Comparison of ENCODE assay signal across 8 cellular contexts in genomic region chr15:52178765-52179164, GRCh38. TPM values are rescaled to one million over a fixed set of nuclear protein-coding genes. Genes with fewer than 3 reads are reported as not detected.
A peak's percentile ranks its signal among the peaks of the same experiment; 100 is the strongest.
DNase-seq lines count a peak whose midpoint lies in the region; ATAC-seq and TF ChIP-seq lines count a peak whose summit lies in the region.

No MANE protein-coding gene starts in this region.

- peaks cover 21% of the 10 kb centered on the region for H3K4me1 Mint-ChIP-seq in nephron progenitor cell

- no peak for TF ChIP-seq CTCF in BJ (IDR thresholded peaks at IDR 0.05; ENCODE audit: insufficient read depth, low read depth, low read length)
- no peak for TF ChIP-seq CTCF in Loucy (conservative IDR thresholded peaks at IDR 0.05; ENCODE audit: low read length)
- TF ChIP-seq CTCF in nephron progenitor cell (IDR thresholded peaks at IDR 0.05) = no peak

- no peak for DNase-seq in BJ (ENCODE audit: low read depth)
- DNase-seq in dermis blood vessel endothelial cell = peak; percentile 17
- no peak for DNase-seq in nephron progenitor cell
- no peak for DNase-seq in erythroblast (lab: John Stamatoyannopoulos, UW)

- H3K36me3 Mint-ChIP-seq in nephron progenitor cell (ENCODE audit: low read depth) = no peaks in the 10 kb centered on the region

- H3K4me2 ChIP-seq in Loucy (ENCODE audit: low read depth, low read length, poor library complexity, severe bottlenecking) = peak overlapping the region; percentile 96

- H3K9me3 Mint-ChIP-seq in nephron progenitor cell = no peaks in the 10 kb centered on the region

- H3K4me3 ChIP-seq in BJ (ENCODE audit: low read depth, low read length) (peak overlapping the region; percentile 82), Loucy (ENCODE audit: low read length, poor library complexity, severe bottlenecking) (peak overlapping the region; percentile 93)

- peaks cover 26% of the 10 kb centered on the region for H3K79me2 ChIP-seq in Loucy (ENCODE audit: insufficient read depth, low read length)

- H3F3A ChIP-seq in Loucy (ENCODE audit: low read depth) = no peaks in the 10 kb centered on the region

- no peak overlapping the region for H3K27ac Mint-ChIP-seq in nephron progenitor cell

- no peaks in the 10 kb centered on the region for H3K9me3 ChIP-seq in Loucy (ENCODE audit: insufficient read depth, low read depth, low read length)

- peaks cover 61% of the 10 kb centered on the region for H3K27me3 Mint-ChIP-seq in nephron progenitor cell (ENCODE audit: low read depth, poor library complexity)

- H3K9ac ChIP-seq in Loucy (ENCODE audit: low read depth, low read length, poor library complexity, severe bottlenecking) = peak overlapping the region; percentile 81

- H3K36me3 ChIP-seq in BJ (ENCODE audit: control insufficient read depth, insufficient read depth, low read length) (no peaks in the 10 kb centered on the region; the same call in 1 of the 2 replicates), Loucy (ENCODE audit: insufficient read depth, low read length) (no peaks in the 10 kb centered on the region)

- H3K9me2 ChIP-seq in Loucy (replicated peaks; ENCODE audit: low read depth, low read length) = no peaks in the 10 kb centered on the region

- no peak for TF ChIP-seq POLR2A in erythroblast (IDR thresholded peaks at IDR 0.05; ENCODE audit: low read length)

- H3K4me3 Mint-ChIP-seq in nephron progenitor cell = peak overlapping the region; percentile 92

- ATAC-seq in GM18861 (IDR thresholded peaks at IDR 0.05; ENCODE audit: unreplicated experiment) (no peak), GM19035 (IDR thresholded peaks at IDR 0.05; ENCODE audit: unreplicated experiment) (no peak), HG02970 (IDR thresholded peaks at IDR 0.05; ENCODE audit: low FRiP score, unreplicated experiment) (no peak)

- H3K4me1 ChIP-seq in Loucy (ENCODE audit: insufficient read depth, low read length, poor library complexity, severe bottlenecking) = peaks cover 40% of the 10 kb centered on the region

- peaks cover 10% of the 10 kb centered on the region for H4K20me1 ChIP-seq in Loucy (ENCODE audit: insufficient read depth, low read length, poor library complexity, severe bottlenecking)

- POLR2A ChIA-PET in BJ (lab: Charles Lee) = interaction anchor here (1.2 kb wide), 1 partner anchor 16 kb away, joined by 4 read pairs; no protein-coding TSS in a partner anchor

- peak overlapping the region; percentile 72 for H2AFZ ChIP-seq in Loucy (ENCODE audit: low read length)

- H3K27me3 ChIP-seq in BJ (ENCODE audit: control insufficient read depth, insufficient read depth, low read length) (no peaks in the 10 kb centered on the region), Loucy (ENCODE audit: insufficient read depth, low read length, poor library complexity, severe bottlenecking) (no peaks in the 10 kb centered on the region)

- CTCF ChIA-PET in BJ (lab: Yijun Ruan, JAX) = interaction anchor here (0.9 to 2.5 kb wide), 7 partner anchors 11 to 207 kb away, joined by 3 to 12 read pairs (median 4); partner anchors contain the start of gene LEO1

RNA-seq across cellular contexts. Expression of gene GNB5, which starts 12.4 kb away (rescaled TPM):
- polyA plus RNA-seq in BJ (2011; rRNA removed) = 57.7 and 63.0 TPM in 2 replicates
- 25.0 and 31.4 TPM in 2 replicates for polyA minus RNA-seq in BJ (2011; rRNA and poly(A)+ RNA removed)
- total RNA-seq in dermis blood vessel endothelial cell = 31.8 and 48.3 TPM in 2 replicates
